ENCODE assay signal across 18 cellular contexts in the genomic region with DNA sequence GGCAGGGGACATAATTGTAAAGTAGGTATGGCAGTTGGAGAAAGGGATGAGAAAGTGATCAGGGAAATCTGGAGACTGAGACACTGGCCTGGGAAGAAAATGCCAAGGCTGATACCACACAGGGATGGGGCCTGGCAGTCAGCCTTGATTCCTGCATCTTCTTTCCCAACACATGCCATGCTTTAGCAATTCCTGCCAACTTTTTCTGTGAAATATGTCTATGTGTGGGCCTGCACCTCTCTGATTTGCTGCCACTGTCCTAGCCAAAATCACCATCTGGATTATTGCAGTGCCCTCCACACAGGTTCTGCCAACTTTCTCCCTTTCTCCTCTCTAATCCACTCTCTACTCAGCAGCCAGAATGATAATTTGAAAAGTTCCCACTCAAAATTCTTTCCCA.
DNase-seq lines count a peak whose midpoint lies in the region; ATAC-seq and TF ChIP-seq lines count a peak whose summit lies in the region.
"Had no signal": no experiment of that assay in that cellular context is flagged by ENCODE, and none has a peak within 500 bp of the region (broad histone marks: within the 10 kb centered on the region; RNA-seq: fewer than 3 reads in every experiment).

No MANE protein-coding gene starts in this region.

- no peak overlapping the region for H3K9ac ChIP-seq in mesendoderm (ENCODE audit: low read length)

- H3K36me3 Mint-ChIP-seq in T-cell, result no peaks in the 10 kb centered on the region

- H3K56ac ChIP-seq in mesendoderm (ENCODE audit: low read length), result no peak overlapping the region

- H3K4me1 Mint-ChIP-seq in T-cell, result no peaks in the 10 kb centered on the region

- H3K4me3 Mint-ChIP-seq in T-cell, result no peak overlapping the region

- no peak overlapping the region for H3K23ac ChIP-seq in mesendoderm (ENCODE audit: low read length)

- H3K4me3 ChIP-seq in sigmoid colon (no peak overlapping the region), mesendoderm (ENCODE audit: low read length) (no peak overlapping the region)

- H2AK5ac ChIP-seq in mesendoderm (ENCODE audit: low read length), result no peak overlapping the region

- no peak overlapping the region for H2BK120ac ChIP-seq in mesendoderm (ENCODE audit: low read depth, low read length)

- no peaks in the 10 kb centered on the region for H3K79me2 ChIP-seq in mesendoderm (ENCODE audit: control insufficient read depth, insufficient read depth, low read length)

- DNase-seq in DMS 273 (lab: John Stamatoyannopoulos, UW; ENCODE audit: unreplicated experiment) (peak; percentile 75), NCI-H226 (peak; percentile 32), cerebellum (ENCODE audit: low spot score) (peak; percentile 6), sigmoid colon (peak; percentile 82), T-cell (no peak), mesendoderm (no peak)
- no peak for DNase-seq in activated CD4-positive, alpha-beta T cell treated with anti-CD3 and anti-CD28 coated beads for 48 hours
- DNase-seq: BE2C, GDM1, GOT3, HCEC 1CT, KG1, NCI-H1105 treated with DMSO at 0.1 percent for 48 hours, NCI-H2081, NCI-H2171, NCI-H526 treated with DMSO at 0.1 percent for 48 hours, PC-3, Right ventricle myocardium superior had no signal

- no peak overlapping the region for H3K18ac ChIP-seq in mesendoderm (ENCODE audit: low read length)

- no peak overlapping the region for H2BK5ac ChIP-seq in mesendoderm (ENCODE audit: low read length)

- CTCF ChIA-PET in T-cell (lab: Charles Lee), result no interaction called here

- intact Hi-C loops in sigmoid colon (cut with DNase I), result no loop called here

- H2BK15ac ChIP-seq in mesendoderm (replicated peaks; ENCODE audit: low read depth), result no peak overlapping the region

- H3K4me2 ChIP-seq in mesendoderm (ENCODE audit: low read length), result no peak overlapping the region

- H3K27ac ChIP-seq in sigmoid colon, result peak overlapping the region in 2 of 4 donors; percentile 25 to 44
- H3K27ac ChIP-seq in mesendoderm (ENCODE audit: low read depth, low read length), result no peak overlapping the region

- no peaks in the 10 kb centered on the region for H3K36me3 ChIP-seq in sigmoid colon
- H3K36me3 ChIP-seq in mesendoderm (ENCODE audit: control insufficient read depth, insufficient read depth, low read length), result no peaks in the 10 kb centered on the region
- H3K36me3 ChIP-seq: BE2C had no signal

- H4K5ac ChIP-seq in mesendoderm (ENCODE audit: low read length), result no peak overlapping the region

- H3K79me1 ChIP-seq in mesendoderm (ENCODE audit: low read length), result no peaks in the 10 kb centered on the region

- no peak for ATAC-seq in T-cell (replicated peaks in 1 of 4)
- ATAC-seq: PC-3 had no signal

- TF ChIP-seq EP300 in sigmoid colon (IDR thresholded peaks at IDR 0.05), result peak in 1 of 4 donors; percentile 51

- H3K27me3 ChIP-seq in sigmoid colon (no peaks in the 10 kb centered on the region), mesendoderm (ENCODE audit: insufficient read depth, low read length, poor library complexity) (no peaks in the 10 kb centered on the region)
- H3K27me3 ChIP-seq: BE2C had no signal

- no peak for TF ChIP-seq POLR2A in sigmoid colon (IDR thresholded peaks at IDR 0.05)

- H3K4ac ChIP-seq in mesendoderm (ENCODE audit: low read depth, low read length), result no peak overlapping the region

- no peak overlapping the region for H3K27ac Mint-ChIP-seq in T-cell

- no peak overlapping the region for H4K8ac ChIP-seq in mesendoderm (ENCODE audit: low read depth, low read length)

- no peak for TF ChIP-seq CTCF in sigmoid colon (IDR thresholded peaks at IDR 0.05)

- H3K9me3 ChIP-seq in sigmoid colon, result peaks cover 0 to 13% (median 3%) of the 10 kb centered on the region in 4 donors
- H3K9me3 ChIP-seq: BE2C had no signal

- peaks cover 8 to 17% (median 14%) of the 10 kb centered on the region in 3 donors for H3K9me3 Mint-ChIP-seq in T-cell

- H3K4me1 ChIP-seq in sigmoid colon (no peaks in the 10 kb centered on the region), mesendoderm (ENCODE audit: control insufficient read depth, low read depth, low read length) (no peaks in the 10 kb centered on the region)

- H3K27me3 Mint-ChIP-seq in T-cell, result peaks cover under 1 to 1% of the 10 kb centered on the region in 2 donors

- POLR2A ChIA-PET in T-cell (lab: Charles Lee), result no interaction called here

Comparison
In these comparisons a context has a peak if more than half of its experiments do, and no peak if none do; other contexts are left out.
1. DNase-seq: peak in DMS 273 (single experiment), NCI-H226 (single experiment), cerebellum (single experiment) and sigmoid colon (single experiment); none in activated CD4-positive, alpha-beta T cell treated with anti-CD3 and anti-CD28 coated beads for 48 hours (single experiment), T-cell (0 of 34) and mesendoderm (single experiment).